In the genomic region with DNA sequence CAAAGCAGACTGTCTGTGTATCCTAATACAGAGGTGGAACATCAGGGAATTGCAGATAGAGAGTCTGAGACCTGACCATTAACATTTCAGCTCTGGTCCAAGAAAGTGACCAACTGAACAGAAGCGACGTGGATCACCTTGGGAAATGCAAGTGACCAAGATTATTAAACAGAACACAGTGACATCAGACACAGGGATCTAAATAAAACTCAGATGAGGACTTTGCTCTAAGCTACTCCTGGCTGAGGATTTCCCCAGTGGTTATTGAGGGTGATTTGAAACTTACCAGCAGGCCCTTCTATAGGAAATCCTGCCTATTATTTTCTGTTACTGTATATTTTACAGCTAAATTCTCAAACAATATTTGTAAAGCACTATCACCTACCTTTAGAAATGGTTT, we compare ENCODE assay signal across 27 cellular contexts.
"Had no signal": no experiment of that assay in that cellular context is flagged by ENCODE, and none has a peak within 500 bp of the region (broad histone marks: within the 10 kb centered on the region; RNA-seq: fewer than 3 reads in every experiment).

No MANE protein-coding gene starts in this region.

- H3K27ac ChIP-seq: neutrophil, pancreas, prostate gland, right lobe of liver, sigmoid colon, suprapubic skin, testis, tibial artery, transverse colon, upper lobe of right lung, uterus had no signal

- H3K9me3 ChIP-seq: neutrophil, pancreas, prostate gland, right lobe of liver, sigmoid colon, suprapubic skin, testis, tibial artery, transverse colon, upper lobe of right lung, uterus had no signal

- ATAC-seq: naive thymus-derived CD8-positive, alpha-beta T cell; natural killer cell treated with Interleukin-12 subunit alpha and Interleukin-12 subunit beta and Interleukin-15 and Interleukin-18, amount 100 ng/mL, for 72 hours; pancreas; right cardiac atrium; right lobe of liver; stimulated activated memory B cell treated with anti-CD40 and anti-IgM and Interleukin-4, amounts not matched to agents 10 μg/mL and 1 μg/mL and 100 μg/mL, for 72 hours; stimulated activated naive CD8-positive, alpha-beta T cell treated with anti-CD3 and anti-CD28 coated beads, Interleukin-15, amount 100 ng/mL, for 72 hours; stimulated activated naive CD8-positive, alpha-beta T cell treated with anti-CD3 and anti-CD28 coated beads, Interleukin-15, Interleukin-2, amounts not matched to agents 100 U/mL and 50 U/mL, for 24 hours; upper lobe of right lung had no signal

- DNase-seq: naive thymus-derived CD8-positive, alpha-beta T cell; nephron progenitor cell; nucleus accumbens; pancreas; retina; right cardiac atrium; right lobe of liver; sigmoid colon; small intestine; stimulated activated CD4-positive, alpha-beta T cell treated with anti-CD3 and anti-CD28 coated beads, Interleukin-15, amount 100 ng/mL, for 24 hours; stimulated activated CD4-positive, alpha-beta T cell treated with anti-CD3 and anti-CD28 coated beads, Interleukin-4, amount 100 ng/mL, for 1 hour; stimulated activated CD4-positive, alpha-beta T cell treated with anti-CD3 and anti-CD28 coated beads, Interleukin-4, amount 100 ng/mL, for 4 hours; stimulated activated CD8-positive, alpha-beta memory T cell treated with anti-CD3 and anti-CD28 coated beads, Interleukin-4, amount 100 ng/mL, for 48 hours; stimulated activated naive CD4-positive, alpha-beta T cell; stimulated activated naive CD8-positive, alpha-beta T cell treated with anti-CD3 and anti-CD28 coated beads, Interleukin-15, amount 100 ng/mL, for 72 hours; stimulated activated naive CD8-positive, alpha-beta T cell treated with anti-CD3 and anti-CD28 coated beads, Interleukin-15, Interleukin-2, amounts not matched to agents 100 U/mL and 50 U/mL, for 24 hours; substantia nigra; testis; tibial artery; transverse colon; upper lobe of right lung; uterus had no signal

- H3K36me3 ChIP-seq: neutrophil, pancreas, prostate gland, right lobe of liver, sigmoid colon, suprapubic skin, tibial artery, transverse colon, upper lobe of right lung, uterus had no signal

- H3K4me3 ChIP-seq: pancreas, prostate gland, right lobe of liver, sigmoid colon, suprapubic skin, testis, tibial artery, transverse colon, upper lobe of right lung, uterus had no signal

- H3K27me3 ChIP-seq: neutrophil, pancreas, right lobe of liver, sigmoid colon, suprapubic skin, testis, tibial artery, transverse colon, upper lobe of right lung, uterus had no signal

- H3K4me1 ChIP-seq: pancreas, prostate gland, right lobe of liver, sigmoid colon, suprapubic skin, testis, tibial artery, transverse colon, upper lobe of right lung, uterus had no signal
